In genomic region chr4:138945401-138945800, GRCh38 we compare ENCODE assay signal across 25 cellular contexts.
"Had no signal": no experiment of that assay in that cellular context is flagged by ENCODE, and none has a peak within 500 bp of the region (broad histone marks: within the 10 kb centered on the region; RNA-seq: fewer than 3 reads in every experiment).

No MANE protein-coding gene starts in this region.

- H3K4me1 ChIP-seq: colonic mucosa, esophagus muscularis mucosa, heart right ventricle, lower lobe of right lung, neural progenitor cell, parathyroid adenoma, tibial nerve, vagina had no signal

- H3K27me3 ChIP-seq: colonic mucosa, esophagus muscularis mucosa, heart right ventricle, neural progenitor cell, tibial nerve, vagina had no signal

- ATAC-seq: heart right ventricle; left ventricle myocardium superior; lower lobe of right lung; mucosa of descending colon; natural killer cell treated with Interleukin-12 subunit alpha and Interleukin-12 subunit beta and Interleukin-15 and Interleukin-18, amount 100 ng/mL, for 72 hours; sciatic nerve; stimulated activated memory B cell treated with anti-CD40 and anti-IgM and Interleukin-4, amounts not matched to agents 10 μg/mL and 1 μg/mL and 100 μg/mL, for 72 hours; stimulated activated naive CD8-positive, alpha-beta T cell treated with anti-CD3 and anti-CD28 coated beads, Interleukin-15, Interleukin-2, amounts not matched to agents 100 U/mL and 50 U/mL, for 24 hours had no signal

- DNase-seq: colonic mucosa; effector CD8-positive, alpha-beta T cell; endodermal cell; foreskin melanocyte; glutamatergic neuron; heart right ventricle; hippocampal formation; left ventricle myocardium superior; lower lobe of right lung; mucosa of descending colon; naive B cell; stimulated activated CD4-positive, alpha-beta T cell treated with anti-CD3 and anti-CD28 coated beads, Interleukin-4, amount 100 ng/mL, for 4 hours; stimulated activated naive CD8-positive, alpha-beta T cell treated with anti-CD3 and anti-CD28 coated beads, Interleukin-15, Interleukin-2, amounts not matched to agents 100 U/mL and 50 U/mL, for 24 hours had no signal

- H3K4me3 ChIP-seq: colonic mucosa, esophagus muscularis mucosa, heart right ventricle, lower lobe of right lung, mucosa of descending colon, neural progenitor cell, thoracic aorta, tibial nerve, vagina had no signal

- H3K4me1 Mint-ChIP-seq: endodermal cell; neural progenitor cell; stimulated activated memory B cell treated with anti-CD40 and anti-IgM and Interleukin-4, amounts not matched to agents 10 μg/mL and 1 μg/mL and 100 μg/mL, for 72 hours had no signal

- H2AFZ ChIP-seq: neural progenitor cell, parathyroid adenoma had no signal

- H3K4me3 Mint-ChIP-seq: dendritic cell treated with granulocyte-macrophage colony-stimulating factor and Interleukin-4, amounts not matched to agents 40 ng/mL and 50 ng/mL, for 4 days; endodermal cell; memory B cell; naive B cell; natural killer cell treated with Interleukin-12 subunit alpha and Interleukin-12 subunit beta and Interleukin-15 and Interleukin-18, amount 100 ng/mL, for 72 hours; neural progenitor cell; stimulated activated memory B cell treated with anti-CD40 and anti-IgM and Interleukin-4, amounts not matched to agents 10 μg/mL and 1 μg/mL and 100 μg/mL, for 72 hours had no signal

- H3K4me2 ChIP-seq: neural progenitor cell had no signal

- H3K36me3 ChIP-seq: colonic mucosa, esophagus muscularis mucosa, heart right ventricle, lower lobe of right lung, neural progenitor cell, thoracic aorta, tibial nerve, vagina had no signal

- H3K36me3 Mint-ChIP-seq: naive B cell; natural killer cell treated with Interleukin-12 subunit alpha and Interleukin-12 subunit beta and Interleukin-15 and Interleukin-18, amount 100 ng/mL, for 72 hours; neural progenitor cell; stimulated activated memory B cell treated with anti-CD40 and anti-IgM and Interleukin-4, amounts not matched to agents 10 μg/mL and 1 μg/mL and 100 μg/mL, for 72 hours had no signal

- H3K27ac ChIP-seq: colonic mucosa, esophagus muscularis mucosa, heart right ventricle, lower lobe of right lung, neural progenitor cell, parathyroid adenoma, thoracic aorta, tibial nerve, vagina had no signal

- H3K79me2 ChIP-seq: parathyroid adenoma had no signal

- H3K9me3 ChIP-seq: colonic mucosa, esophagus muscularis mucosa, heart right ventricle, lower lobe of right lung, mucosa of descending colon, thoracic aorta, tibial nerve, vagina had no signal

- H3K27me3 Mint-ChIP-seq: dendritic cell treated with granulocyte-macrophage colony-stimulating factor and Interleukin-4, amounts not matched to agents 40 ng/mL and 50 ng/mL, for 4 days; natural killer cell treated with Interleukin-12 subunit alpha and Interleukin-12 subunit beta and Interleukin-15 and Interleukin-18, amount 100 ng/mL, for 72 hours; progenitor cell of endocrine pancreas; stimulated activated memory B cell treated with anti-CD40 and anti-IgM and Interleukin-4, amounts not matched to agents 10 μg/mL and 1 μg/mL and 100 μg/mL, for 72 hours had no signal

- H3K9ac ChIP-seq: neural progenitor cell, parathyroid adenoma had no signal

- H3K27ac Mint-ChIP-seq: dendritic cell treated with granulocyte-macrophage colony-stimulating factor and Interleukin-4, amounts not matched to agents 40 ng/mL and 50 ng/mL, for 4 days; endodermal cell; memory B cell; natural killer cell treated with Interleukin-12 subunit alpha and Interleukin-12 subunit beta and Interleukin-15 and Interleukin-18, amount 100 ng/mL, for 72 hours; neural progenitor cell; progenitor cell of endocrine pancreas; stimulated activated memory B cell treated with anti-CD40 and anti-IgM and Interleukin-4, amounts not matched to agents 10 μg/mL and 1 μg/mL and 100 μg/mL, for 72 hours had no signal

- H3K9me3 Mint-ChIP-seq: dendritic cell treated with granulocyte-macrophage colony-stimulating factor and Interleukin-4, amounts not matched to agents 40 ng/mL and 50 ng/mL, for 4 days; endodermal cell; memory B cell; natural killer cell treated with Interleukin-12 subunit alpha and Interleukin-12 subunit beta and Interleukin-15 and Interleukin-18, amount 100 ng/mL, for 72 hours; neural progenitor cell had no signal
